ENCODE assay signal across 9 cellular contexts in the genomic region with DNA sequence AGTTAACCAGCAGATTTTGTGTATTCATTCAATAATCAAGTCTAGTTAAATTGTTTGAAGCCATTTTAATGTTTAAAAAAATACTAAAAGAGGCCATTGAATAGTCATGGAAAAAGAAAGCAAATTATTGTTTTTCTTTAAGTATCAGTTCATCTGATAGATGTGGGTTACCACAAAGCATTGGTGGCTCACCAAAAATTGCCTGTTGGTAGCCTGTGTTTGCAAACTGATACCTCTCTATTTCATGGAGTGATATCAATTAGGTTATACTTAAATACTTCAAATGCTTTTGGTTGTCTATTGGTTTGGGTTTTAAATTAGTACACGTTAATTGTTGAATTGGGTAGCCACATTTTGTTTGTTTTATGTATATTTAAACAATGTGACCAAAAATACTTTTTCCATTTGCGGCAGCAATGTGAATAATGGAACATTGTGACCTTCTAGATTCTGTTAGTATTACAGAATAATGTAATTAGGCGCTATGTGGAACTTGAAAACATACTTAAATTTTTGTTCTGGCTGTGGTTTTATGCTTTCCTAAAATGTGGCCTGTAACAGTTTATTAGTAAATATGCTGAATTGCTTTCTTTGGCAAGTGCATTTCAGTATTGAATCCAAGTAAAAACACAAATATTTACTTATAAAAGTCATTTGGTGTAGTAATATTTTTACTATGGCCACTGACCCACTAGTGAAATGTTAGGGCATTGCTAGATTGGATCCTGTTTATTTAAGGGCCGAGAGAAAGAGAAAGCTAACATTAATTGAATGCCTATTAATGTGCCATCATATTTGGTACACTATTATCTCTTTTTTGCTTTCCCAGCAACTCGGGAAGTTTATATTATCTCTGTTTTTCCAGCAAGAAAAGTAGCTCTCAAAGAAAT. TPM values are rescaled to one million over a fixed set of nuclear protein-coding genes. Genes with fewer than 3 reads are reported as not detected.
DNase-seq lines count a peak whose midpoint lies in the region; ATAC-seq and TF ChIP-seq lines count a peak whose summit lies in the region.
"Had no signal": no experiment of that assay in that cellular context is flagged by ENCODE, and none has a peak within 500 bp of the region (broad histone marks: within the 10 kb centered on the region; RNA-seq: fewer than 3 reads in every experiment).

No MANE protein-coding gene starts in this region.

- H3K4me3 ChIP-seq in Loucy (ENCODE audit: low read length, poor library complexity, severe bottlenecking): no peak overlapping the region
- peak overlapping the region; percentile 4 for H3K4me3 ChIP-seq in endocrine pancreas (ENCODE audit: control insufficient read depth, insufficient read depth, low read length)
- no peak overlapping the region for H3K4me3 ChIP-seq in A673 (ENCODE audit: low read depth, low read length, poor library complexity, severe bottlenecking)

- peaks cover 48% of the 10 kb centered on the region for H3K4me1 Mint-ChIP-seq in activated CD4-positive, alpha-beta memory T cell treated with anti-CD3 and anti-CD28 coated beads, Interleukin-2, amount 10 ng/mL, durations not matched to agents 7 days and 5 days

- H3K27me3 ChIP-seq in Loucy (ENCODE audit: insufficient read depth, low read length, poor library complexity, severe bottlenecking) (no peaks in the 10 kb centered on the region), endocrine pancreas (ENCODE audit: control insufficient read depth, insufficient read depth, low read length) (no peaks in the 10 kb centered on the region), A673 (replicated peaks; ENCODE audit: insufficient read depth, low read depth, low read length, poor library complexity) (no peaks in the 10 kb centered on the region)

- no peaks in the 10 kb centered on the region for H3K27me3 Mint-ChIP-seq in activated CD4-positive, alpha-beta memory T cell treated with anti-CD3 and anti-CD28 coated beads, Interleukin-2, amount 10 ng/mL, durations not matched to agents 7 days and 5 days

- no TSS peak for BruUV-seq in A673 (replicated peaks; lab: Mats Ljungman, UMichigan)

- ATAC-seq in HG03521 (IDR thresholded peaks at IDR 0.05; ENCODE audit: unreplicated experiment): no peak

- peak overlapping the region; percentile 29 for H3K4me2 ChIP-seq in Loucy (ENCODE audit: low read depth, low read length, poor library complexity, severe bottlenecking)

- peaks cover 55% of the 10 kb centered on the region for H3K79me2 ChIP-seq in Loucy (ENCODE audit: insufficient read depth, low read length)

- H3K36me3 Mint-ChIP-seq in activated CD4-positive, alpha-beta memory T cell treated with anti-CD3 and anti-CD28 coated beads, Interleukin-2, amount 10 ng/mL, durations not matched to agents 7 days and 5 days (ENCODE audit: low read depth): peaks cover 19% of the 10 kb centered on the region

- no peak for TF ChIP-seq CTCF in Loucy (conservative IDR thresholded peaks at IDR 0.05; ENCODE audit: low read length)
- no peak for TF ChIP-seq CTCF in A673 (conservative IDR thresholded peaks at IDR 0.05; ENCODE audit: low read depth, low read length)

- no peaks in the 10 kb centered on the region for H3K36me3 ChIP-seq in Loucy (ENCODE audit: insufficient read depth, low read length)
- no peaks in the 10 kb centered on the region for H3K36me3 ChIP-seq in endocrine pancreas (ENCODE audit: control insufficient read depth, insufficient read depth, low read length)
- H3K36me3 ChIP-seq in A673 (ENCODE audit: insufficient read depth, low read length, poor library complexity, severe bottlenecking): peaks cover 4% of the 10 kb centered on the region

- H3K27ac ChIP-seq in A673 (ENCODE audit: low read depth, low read length, poor library complexity, severe bottlenecking): no peak overlapping the region

- no peaks in the 10 kb centered on the region for H3F3A ChIP-seq in Loucy (ENCODE audit: low read depth)

- H3K9me3 ChIP-seq in Loucy (ENCODE audit: insufficient read depth, low read depth, low read length): no peaks in the 10 kb centered on the region
- no peaks in the 10 kb centered on the region for H3K9me3 ChIP-seq in endocrine pancreas (ENCODE audit: control insufficient read depth, low read length)
- H3K9me3 ChIP-seq in A673 (ENCODE audit: low read depth, low read length, poor library complexity, severe bottlenecking): no peaks in the 10 kb centered on the region

- peak overlapping the region; percentile 69 for H3K27ac Mint-ChIP-seq in activated CD4-positive, alpha-beta memory T cell treated with anti-CD3 and anti-CD28 coated beads, Interleukin-2, amount 10 ng/mL, durations not matched to agents 7 days and 5 days

- intact Hi-C loops in A673 (cut with micrococcal nuclease; ENCODE audit: unreplicated experiment): no loop called here

- no peak overlapping the region for H3K9ac ChIP-seq in Loucy (ENCODE audit: low read depth, low read length, poor library complexity, severe bottlenecking)
- no peak overlapping the region for H3K9ac ChIP-seq in endocrine pancreas (ENCODE audit: control insufficient read depth, insufficient read depth, low read length)

- peaks cover 21% of the 10 kb centered on the region for H3K4me1 ChIP-seq in Loucy (ENCODE audit: insufficient read depth, low read length, poor library complexity, severe bottlenecking)
- H3K4me1 ChIP-seq in endocrine pancreas (ENCODE audit: control insufficient read depth, insufficient read depth, low read length): peaks cover 11% of the 10 kb centered on the region
- no peaks in the 10 kb centered on the region for H3K4me1 ChIP-seq in A673 (ENCODE audit: insufficient read depth, low read length, poor library complexity, severe bottlenecking)

- H3K9me3 Mint-ChIP-seq in activated CD4-positive, alpha-beta memory T cell treated with anti-CD3 and anti-CD28 coated beads, Interleukin-2, amount 10 ng/mL, durations not matched to agents 7 days and 5 days: no peaks in the 10 kb centered on the region

- H3K4me3 Mint-ChIP-seq in activated CD4-positive, alpha-beta memory T cell treated with anti-CD3 and anti-CD28 coated beads, Interleukin-2, amount 10 ng/mL, durations not matched to agents 7 days and 5 days: peak overlapping the region; percentile 43

- peak; percentile 76 for DNase-seq in activated CD4-positive, alpha-beta memory T cell treated with anti-CD3 and anti-CD28 coated beads, Interleukin-2, amount 10 ng/mL, durations not matched to agents 7 days and 5 days
- peak; percentile 21 to 24 for DNase-seq in stimulated activated CD8-positive, alpha-beta memory T cell treated with anti-CD3 and anti-CD28 coated beads, Interleukin-7, amount 100 ng/mL, for 4 hours (ENCODE audit: low read depth in 2 of 2)
- DNase-seq in putamen (ENCODE audit: low spot score) (no peak), GOT3 (lab: John Stamatoyannopoulos, UW) (no peak), A673 (ENCODE audit: low spot score) (no peak)

- H2AFZ ChIP-seq in Loucy (ENCODE audit: low read length): no peak overlapping the region

- CTCF ChIA-PET in activated CD4-positive, alpha-beta memory T cell treated with anti-CD3 and anti-CD28 coated beads, Interleukin-2, amount 10 ng/mL, durations not matched to agents 7 days and 5 days (lab: Charles Lee): interaction anchor here (1.0 to 1.3 kb wide), 3 partner anchors 10 to 216 kb away, joined by 3 to 5 read pairs (median 3); a partner anchor contains a TSS
- CTCF ChIA-PET in A673 (lab: Charles Lee): interaction anchor here (0.5 kb wide), 1 partner anchor 1090 kb away, joined by 3 read pairs; no protein-coding TSS in a partner anchor

- POLR2A ChIA-PET in activated CD4-positive, alpha-beta memory T cell treated with anti-CD3 and anti-CD28 coated beads, Interleukin-2, amount 10 ng/mL, durations not matched to agents 7 days and 5 days (lab: Charles Lee): interaction anchor here (5.7 kb wide), 1 partner anchor 9 kb away, joined by 44 read pairs; a partner anchor contains a TSS
- POLR2A ChIA-PET in A673 (lab: Charles Lee; ENCODE audit: low non-redundant PET): no interaction called here

- peaks cover 8% of the 10 kb centered on the region for H4K20me1 ChIP-seq in Loucy (ENCODE audit: insufficient read depth, low read length, poor library complexity, severe bottlenecking)

- H3K9me2 ChIP-seq in Loucy (replicated peaks; ENCODE audit: low read depth, low read length): no peaks in the 10 kb centered on the region

RNA-seq across cellular contexts. Expression of a gene that starts 37.0 kb away (rescaled TPM):
- total RNA-seq in activated CD4-positive, alpha-beta memory T cell treated with anti-CD3 and anti-CD28 coated beads, Interleukin-2, amount 10 ng/mL, durations not matched to agents 7 days and 5 days: 10 to 100 TPM; 25.4 to 29.8 TPM
- 7.9 and 12.5 TPM in 2 replicates for total RNA-seq in A673 (2021)

RNA-seq across cellular contexts. Expression of a gene that starts 57.6 kb away (rescaled TPM):
- not detected for total RNA-seq in activated CD4-positive, alpha-beta memory T cell treated with anti-CD3 and anti-CD28 coated beads, Interleukin-2, amount 10 ng/mL, durations not matched to agents 7 days and 5 days
- not detected in 2 replicates for total RNA-seq in A673 (2021)
- total RNA-seq: NCI-H460 had no signal

Comparison
In these comparisons a context has a peak if more than half of its experiments do, and no peak if none do; other contexts are left out.
1. DNase-seq: peak in activated CD4-positive, alpha-beta memory T cell treated with anti-CD3 and anti-CD28 coated beads, Interleukin-2, amount 10 ng/mL, durations not matched to agents 7 days and 5 days (single experiment) and stimulated activated CD8-positive, alpha-beta memory T cell treated with anti-CD3 and anti-CD28 coated beads, Interleukin-7, amount 100 ng/mL, for 4 hours (2 of 2); none in putamen (single experiment), GOT3 (single experiment) and A673 (single experiment).